1 cellular context compared by ENCODE assay signal in the genomic region with DNA sequence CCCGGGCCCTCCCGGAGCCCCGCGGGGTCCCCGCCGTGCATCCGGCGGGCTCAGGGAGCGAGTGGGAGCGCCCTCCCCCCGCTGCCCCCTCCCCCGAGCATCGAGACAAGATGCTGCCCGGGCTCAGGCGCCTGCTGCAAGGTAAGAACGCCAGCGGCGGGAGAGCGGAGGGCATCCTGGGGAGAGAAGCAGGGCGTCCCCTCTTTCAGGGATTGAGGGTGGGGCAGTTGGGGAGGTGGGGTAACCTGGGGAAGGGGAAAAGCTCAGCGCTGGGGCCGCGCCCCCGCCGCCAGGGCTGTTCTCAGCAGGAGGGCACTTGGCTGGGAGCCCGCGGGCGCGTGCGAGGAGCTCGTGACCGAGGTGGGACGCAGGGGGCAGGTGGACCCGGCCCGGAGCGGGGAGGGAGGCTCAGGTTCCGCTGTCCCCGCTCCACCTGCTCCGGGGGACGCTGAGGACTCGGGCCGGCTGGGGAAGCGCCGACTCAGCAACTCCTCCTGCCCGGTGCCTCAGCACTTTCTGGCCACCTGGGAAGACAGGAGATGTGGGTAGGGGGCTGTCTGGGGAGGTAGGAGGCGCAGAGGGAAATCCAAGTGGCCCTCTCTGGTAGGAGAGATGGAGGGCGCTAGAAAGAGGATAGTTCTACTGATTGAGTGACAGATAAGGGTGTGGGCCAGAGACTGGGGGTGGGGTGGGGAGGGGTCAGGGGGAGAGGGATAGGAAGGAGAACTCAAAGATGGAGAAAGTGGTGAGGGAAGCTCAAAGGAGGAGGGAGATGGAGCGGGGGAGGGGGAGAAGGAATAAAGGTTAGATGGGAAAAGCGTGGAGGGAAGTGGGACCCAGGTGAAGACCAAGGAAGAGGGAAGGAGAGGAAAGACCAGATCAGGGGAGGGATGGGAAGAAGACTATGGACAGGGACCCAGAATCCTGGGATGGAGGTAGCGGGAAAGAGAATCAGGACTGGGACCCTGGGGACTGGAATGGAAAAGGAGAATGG.
TF ChIP-seq lines count a peak whose summit lies in the region.

No MANE protein-coding gene starts in this region.

TF ChIP-seq in HEK293, 187 proteins besides CTCF, POLR2A, EP300 and RAD21 (continued from another document):
- TF ChIP-seq, protein P1, sequence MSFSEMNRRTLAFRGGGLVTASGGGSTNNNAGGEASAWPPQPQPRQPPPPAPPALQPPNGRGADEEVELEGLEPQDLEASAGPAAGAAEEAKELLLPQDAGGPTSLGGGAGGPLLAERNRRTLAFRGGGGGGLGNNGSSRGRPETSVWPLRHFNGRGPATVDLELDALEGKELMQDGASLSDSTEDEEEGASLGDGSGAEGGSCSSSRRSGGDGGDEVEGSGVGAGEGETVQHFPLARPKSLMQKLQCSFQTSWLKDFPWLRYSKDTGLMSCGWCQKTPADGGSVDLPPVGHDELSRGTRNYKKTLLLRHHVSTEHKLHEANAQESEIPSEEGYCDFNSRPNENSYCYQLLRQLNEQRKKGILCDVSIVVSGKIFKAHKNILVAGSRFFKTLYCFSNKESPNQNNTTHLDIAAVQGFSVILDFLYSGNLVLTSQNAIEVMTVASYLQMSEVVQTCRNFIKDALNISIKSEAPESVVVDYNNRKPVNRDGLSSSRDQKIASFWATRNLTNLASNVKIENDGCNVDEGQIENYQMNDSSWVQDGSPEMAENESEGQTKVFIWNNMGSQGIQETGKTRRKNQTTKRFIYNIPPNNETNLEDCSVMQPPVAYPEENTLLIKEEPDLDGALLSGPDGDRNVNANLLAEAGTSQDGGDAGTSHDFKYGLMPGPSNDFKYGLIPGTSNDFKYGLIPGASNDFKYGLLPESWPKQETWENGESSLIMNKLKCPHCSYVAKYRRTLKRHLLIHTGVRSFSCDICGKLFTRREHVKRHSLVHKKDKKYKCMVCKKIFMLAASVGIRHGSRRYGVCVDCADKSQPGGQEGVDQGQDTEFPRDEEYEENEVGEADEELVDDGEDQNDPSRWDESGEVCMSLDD (tag by site-specific recombination; IDR thresholded peaks at IDR 0.05), result no peak
- no peak for TF ChIP-seq ZNF548 (tag by site-specific recombination; IDR thresholded peaks at IDR 0.05)
- TF ChIP-seq, protein P2, sequence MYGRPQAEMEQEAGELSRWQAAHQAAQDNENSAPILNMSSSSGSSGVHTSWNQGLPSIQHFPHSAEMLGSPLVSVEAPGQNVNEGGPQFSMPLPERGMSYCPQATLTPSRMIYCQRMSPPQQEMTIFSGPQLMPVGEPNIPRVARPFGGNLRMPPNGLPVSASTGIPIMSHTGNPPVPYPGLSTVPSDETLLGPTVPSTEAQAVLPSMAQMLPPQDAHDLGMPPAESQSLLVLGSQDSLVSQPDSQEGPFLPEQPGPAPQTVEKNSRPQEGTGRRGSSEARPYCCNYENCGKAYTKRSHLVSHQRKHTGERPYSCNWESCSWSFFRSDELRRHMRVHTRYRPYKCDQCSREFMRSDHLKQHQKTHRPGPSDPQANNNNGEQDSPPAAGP (tag by site-specific recombination; IDR thresholded peaks at IDR 0.05), result peak; percentile 66
- 0 out of 2 replicates have a peak, but pooled peaks have one; percentile 28 for TF ChIP-seq ZFHX2 (tag by site-specific recombination; conservative IDR thresholded peaks at IDR 0.05)
- no peak for TF ChIP-seq ZNF292 (tag by site-specific recombination; IDR thresholded peaks at IDR 0.05; ENCODE audit: borderline replicate concordance, low read depth)
- TF ChIP-seq, protein P3, sequence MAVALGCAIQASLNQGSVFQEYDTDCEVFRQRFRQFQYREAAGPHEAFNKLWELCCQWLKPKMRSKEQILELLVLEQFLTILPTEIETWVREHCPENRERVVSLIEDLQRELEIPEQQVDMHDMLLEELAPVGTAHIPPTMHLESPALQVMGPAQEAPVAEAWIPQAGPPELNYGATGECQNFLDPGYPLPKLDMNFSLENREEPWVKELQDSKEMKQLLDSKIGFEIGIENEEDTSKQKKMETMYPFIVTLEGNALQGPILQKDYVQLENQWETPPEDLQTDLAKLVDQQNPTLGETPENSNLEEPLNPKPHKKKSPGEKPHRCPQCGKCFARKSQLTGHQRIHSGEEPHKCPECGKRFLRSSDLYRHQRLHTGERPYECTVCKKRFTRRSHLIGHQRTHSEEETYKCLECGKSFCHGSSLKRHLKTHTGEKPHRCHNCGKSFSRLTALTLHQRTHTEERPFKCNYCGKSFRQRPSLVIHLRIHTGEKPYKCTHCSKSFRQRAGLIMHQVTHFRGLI (tag by site-specific recombination; IDR thresholded peaks at IDR 0.05), result no peak
- TF ChIP-seq, protein P4, sequence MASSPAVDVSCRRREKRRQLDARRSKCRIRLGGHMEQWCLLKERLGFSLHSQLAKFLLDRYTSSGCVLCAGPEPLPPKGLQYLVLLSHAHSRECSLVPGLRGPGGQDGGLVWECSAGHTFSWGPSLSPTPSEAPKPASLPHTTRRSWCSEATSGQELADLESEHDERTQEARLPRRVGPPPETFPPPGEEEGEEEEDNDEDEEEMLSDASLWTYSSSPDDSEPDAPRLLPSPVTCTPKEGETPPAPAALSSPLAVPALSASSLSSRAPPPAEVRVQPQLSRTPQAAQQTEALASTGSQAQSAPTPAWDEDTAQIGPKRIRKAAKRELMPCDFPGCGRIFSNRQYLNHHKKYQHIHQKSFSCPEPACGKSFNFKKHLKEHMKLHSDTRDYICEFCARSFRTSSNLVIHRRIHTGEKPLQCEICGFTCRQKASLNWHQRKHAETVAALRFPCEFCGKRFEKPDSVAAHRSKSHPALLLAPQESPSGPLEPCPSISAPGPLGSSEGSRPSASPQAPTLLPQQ (tag by site-specific recombination; IDR thresholded peaks at IDR 0.05), result peak; percentile 83
- peak; percentile 64 for TF ChIP-seq ZFP69B (tag by site-specific recombination; IDR thresholded peaks at IDR 0.05)
- TF ChIP-seq ZNF350 (tag by site-specific recombination; IDR thresholded peaks at IDR 0.05), result no peak
- TF ChIP-seq KLF7 (tag by site-specific recombination; IDR thresholded peaks at IDR 0.05; ENCODE audit: borderline replicate concordance), result peak; percentile 42; the same call in 1 of the 2 replicates
- peak; percentile 34; the same call in 1 of the 2 replicates for TF ChIP-seq SP7 (tag by site-specific recombination; IDR thresholded peaks at IDR 0.05)
- TF ChIP-seq, protein P5, sequence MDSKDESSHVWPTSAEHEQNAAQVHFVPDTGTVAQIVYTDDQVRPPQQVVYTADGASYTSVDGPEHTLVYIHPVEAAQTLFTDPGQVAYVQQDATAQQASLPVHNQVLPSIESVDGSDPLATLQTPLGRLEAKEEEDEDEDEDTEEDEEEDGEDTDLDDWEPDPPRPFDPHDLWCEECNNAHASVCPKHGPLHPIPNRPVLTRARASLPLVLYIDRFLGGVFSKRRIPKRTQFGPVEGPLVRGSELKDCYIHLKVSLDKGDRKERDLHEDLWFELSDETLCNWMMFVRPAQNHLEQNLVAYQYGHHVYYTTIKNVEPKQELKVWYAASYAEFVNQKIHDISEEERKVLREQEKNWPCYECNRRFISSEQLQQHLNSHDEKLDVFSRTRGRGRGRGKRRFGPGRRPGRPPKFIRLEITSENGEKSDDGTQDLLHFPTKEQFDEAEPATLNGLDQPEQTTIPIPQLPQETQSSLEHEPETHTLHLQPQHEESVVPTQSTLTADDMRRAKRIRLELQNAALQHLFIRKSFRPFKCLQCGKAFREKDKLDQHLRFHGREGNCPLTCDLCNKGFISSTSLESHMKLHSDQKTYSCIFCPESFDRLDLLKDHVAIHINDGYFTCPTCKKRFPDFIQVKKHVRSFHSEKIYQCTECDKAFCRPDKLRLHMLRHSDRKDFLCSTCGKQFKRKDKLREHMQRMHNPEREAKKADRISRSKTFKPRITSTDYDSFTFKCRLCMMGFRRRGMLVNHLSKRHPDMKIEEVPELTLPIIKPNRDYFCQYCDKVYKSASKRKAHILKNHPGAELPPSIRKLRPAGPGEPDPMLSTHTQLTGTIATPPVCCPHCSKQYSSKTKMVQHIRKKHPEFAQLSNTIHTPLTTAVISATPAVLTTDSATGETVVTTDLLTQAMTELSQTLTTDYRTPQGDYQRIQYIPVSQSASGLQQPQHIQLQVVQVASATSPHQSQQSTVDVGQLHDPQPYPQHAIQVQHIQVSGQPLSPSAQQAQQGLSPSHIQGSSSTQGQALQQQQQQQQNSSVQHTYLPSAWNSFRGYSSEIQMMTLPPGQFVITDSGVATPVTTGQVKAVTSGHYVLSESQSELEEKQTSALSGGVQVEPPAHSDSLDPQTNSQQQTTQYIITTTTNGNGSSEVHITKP (tag by site-specific recombination; IDR thresholded peaks at IDR 0.05), result peak; percentile 67
- TF ChIP-seq ZNF785 (tag by site-specific recombination; IDR thresholded peaks at IDR 0.05), result no peak
- TF ChIP-seq, protein P6, sequence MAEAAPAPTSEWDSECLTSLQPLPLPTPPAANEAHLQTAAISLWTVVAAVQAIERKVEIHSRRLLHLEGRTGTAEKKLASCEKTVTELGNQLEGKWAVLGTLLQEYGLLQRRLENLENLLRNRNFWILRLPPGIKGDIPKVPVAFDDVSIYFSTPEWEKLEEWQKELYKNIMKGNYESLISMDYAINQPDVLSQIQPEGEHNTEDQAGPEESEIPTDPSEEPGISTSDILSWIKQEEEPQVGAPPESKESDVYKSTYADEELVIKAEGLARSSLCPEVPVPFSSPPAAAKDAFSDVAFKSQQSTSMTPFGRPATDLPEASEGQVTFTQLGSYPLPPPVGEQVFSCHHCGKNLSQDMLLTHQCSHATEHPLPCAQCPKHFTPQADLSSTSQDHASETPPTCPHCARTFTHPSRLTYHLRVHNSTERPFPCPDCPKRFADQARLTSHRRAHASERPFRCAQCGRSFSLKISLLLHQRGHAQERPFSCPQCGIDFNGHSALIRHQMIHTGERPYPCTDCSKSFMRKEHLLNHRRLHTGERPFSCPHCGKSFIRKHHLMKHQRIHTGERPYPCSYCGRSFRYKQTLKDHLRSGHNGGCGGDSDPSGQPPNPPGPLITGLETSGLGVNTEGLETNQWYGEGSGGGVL (tag by site-specific recombination; IDR thresholded peaks at IDR 0.05), result peak; percentile 25
- TF ChIP-seq ZNF558 (tag by site-specific recombination; IDR thresholded peaks at IDR 0.05), result no peak
- peak; percentile 96 for TF ChIP-seq GLIS1 (tag by site-specific recombination; IDR thresholded peaks at IDR 0.05)
- TF ChIP-seq ZBTB17 (tag by site-specific recombination; IDR thresholded peaks at IDR 0.05), result peak; percentile 42
- TF ChIP-seq ZNF473 (tag by site-specific recombination; IDR thresholded peaks at IDR 0.05), result no peak
- no peak for TF ChIP-seq ZSCAN16 (tag by site-specific recombination; IDR thresholded peaks at IDR 0.05)
- peak; percentile 77 for TF ChIP-seq GLIS2 (tag by site-specific recombination; IDR thresholded peaks at IDR 0.05)
- TF ChIP-seq SP3 (tag by site-specific recombination; IDR thresholded peaks at IDR 0.05), result peak; percentile 36; the same call in 1 of the 2 replicates
